Comparison of ENCODE assay signal across 23 cellular contexts in genomic region chr21:20942523-20942922, GRCh38. TPM values are rescaled to one million over a fixed set of nuclear protein-coding genes. Genes with fewer than 3 reads are reported as not detected.
A peak's percentile ranks its signal among the peaks of the same experiment; 100 is the strongest.
DNase-seq lines count a peak whose midpoint lies in the region; ATAC-seq, FAIRE-seq and TF ChIP-seq lines count a peak whose summit lies in the region.
"Had no signal": no experiment of that assay in that cellular context is flagged by ENCODE, and none has a peak within 500 bp of the region (broad histone marks: within the 10 kb centered on the region; RNA-seq: fewer than 3 reads in every experiment).

No MANE protein-coding gene starts in this region.

- DNase-seq in A549 (ENCODE audit: low read depth in 1 of 2, low spot score in 1 of 2) (no peak), dorsolateral prefrontal cortex (no peak), GM10248 (ENCODE audit: extremely low spot score) (no peak), NCI-H524 treated with DMSO at 0.1 percent for 48 hours (lab: John Stamatoyannopoulos, UW) (no peak), heart right ventricle (no peak)
- DNase-seq: 8988T; Calu3; CD8-positive, alpha-beta T cell; DMS79 treated with DMSO at 0.1 percent for 48 hours; GF-D8; GOT3; H7; HFFc6 had no signal

- POLR2A ChIA-PET in A549 (lab: Yijun Ruan, JAX): no interaction called here
- POLR2A ChIA-PET in GM10248 (lab: Yijun Ruan, JAX): no interaction called here

- intact Hi-C loops in dorsolateral prefrontal cortex (cut with DNase I) (no loop called here), heart right ventricle (cut with DNase I) (no loop called here)

- no peak overlapping the region for H3K4me3 ChIP-seq in A549
- H3K4me3 ChIP-seq in dorsolateral prefrontal cortex: no peak overlapping the region
- H3K4me3 ChIP-seq in heart right ventricle: no peak overlapping the region
- H3K4me3 ChIP-seq: BLaER1 treated with 17β-estradiol and CSF1 and Interleukin-3, amounts not matched to agents 10 nM and 100 nM; GM12878 had no signal

- no peak for ATAC-seq in A549
- ATAC-seq in heart right ventricle: no peak
- ATAC-seq: CD8-positive, alpha-beta T cell; GM12878; HCT116 had no signal

- no peak overlapping the region for H3K4me2 ChIP-seq in A549
- H3K4me2 ChIP-seq: BLaER1 treated with 17β-estradiol and CSF1 and Interleukin-3, amounts not matched to agents 10 nM and 100 nM had no signal

- no peak for TF ChIP-seq CTCF in A549 (IDR thresholded peaks at IDR 0.05)
- TF ChIP-seq CTCF in dorsolateral prefrontal cortex (IDR thresholded peaks at IDR 0.05 in 54 of 56, conservative IDR thresholded peaks at IDR 0.05 in 2 of 56; ENCODE audit: low read depth in 1 of 56, partially characterized antibody in 56 of 56): no peak
- TF ChIP-seq CTCF in GM10248 (IDR thresholded peaks at IDR 0.05; ENCODE audit: control extremely low read depth, extremely low read depth, low read depth, missing control alignments): no peak
- TF ChIP-seq CTCF in heart right ventricle (IDR thresholded peaks at IDR 0.05): no peak

- H3K27me3 ChIP-seq in dorsolateral prefrontal cortex: no peaks in the 10 kb centered on the region
- no peaks in the 10 kb centered on the region for H3K27me3 ChIP-seq in heart right ventricle
- H3K27me3 ChIP-seq: BLaER1 treated with 17β-estradiol and CSF1 and Interleukin-3, amounts not matched to agents 10 nM and 100 nM had no signal

- CTCF ChIA-PET in A549 (lab: Yijun Ruan, JAX): no interaction called here
- CTCF ChIA-PET in GM10248 (lab: Yijun Ruan, JAX): no interaction called here

- H3K4me1 ChIP-seq in A549: no peaks in the 10 kb centered on the region
- H3K4me1 ChIP-seq in heart right ventricle: no peaks in the 10 kb centered on the region
- H3K4me1 ChIP-seq: BLaER1 treated with 17β-estradiol and CSF1 and Interleukin-3, amounts not matched to agents 10 nM and 100 nM had no signal

- TF ChIP-seq RAD21 in A549 (conservative IDR thresholded peaks at IDR 0.05 in 1 of 2, IDR thresholded peaks at IDR 0.05 in 1 of 2): no peak

- no peak for TF ChIP-seq POLR2A in A549 (IDR thresholded peaks at IDR 0.05; ENCODE audit: low read length)

- FAIRE-seq in A549 (lab: Jason Lieb, UNC): no peak
- FAIRE-seq: GM12878, GM19239 had no signal

- 0% methylated on average over 1 of the region's 1 CpG for WGBS in A549 (ENCODE audit: missing lambda C conversion rate)
- WGBS in heart right ventricle, 2 donors: 73 to 75% methylated on average over 1 of the region's 1 CpG

- H3K36me3 ChIP-seq in heart right ventricle: no peaks in the 10 kb centered on the region
- H3K36me3 ChIP-seq: BLaER1 treated with 17β-estradiol and CSF1 and Interleukin-3, amounts not matched to agents 10 nM and 100 nM had no signal

- H3K27ac ChIP-seq in A549: no peak overlapping the region
- peak overlapping the region; percentile 85 for H3K27ac ChIP-seq in angular gyrus (ENCODE audit: low read depth, low read length)
- peak overlapping the region in 58 of 59 donors; percentile 12 to 91 (median 78) for H3K27ac ChIP-seq in dorsolateral prefrontal cortex
- peak overlapping the region; percentile 87 for H3K27ac ChIP-seq in temporal lobe (ENCODE audit: low read depth, low read length)
- H3K27ac ChIP-seq in heart right ventricle: no peak overlapping the region
- H3K27ac ChIP-seq: BLaER1 treated with 17β-estradiol and CSF1 and Interleukin-3, amounts not matched to agents 10 nM and 100 nM; HL-60 had no signal

- H3K9me3 ChIP-seq in A549 (no peaks in the 10 kb centered on the region), heart right ventricle (peaks cover 0 to 4% (median 0%) of the 10 kb centered on the region in 11 donors)
- H3K9me3 ChIP-seq: BLaER1 treated with 17β-estradiol and CSF1 and Interleukin-3, amounts not matched to agents 10 nM and 100 nM had no signal

- TF ChIP-seq EP300 in A549 (IDR thresholded peaks at IDR 0.05): no peak

TF ChIP-seq in A549, 52 proteins besides CTCF, POLR2A, EP300 and RAD21:
- TF ChIP-seq ATOH8 (CRISPR knock-in tag; IDR thresholded peaks at IDR 0.05; ENCODE audit: low read depth) (no peak), MAFK (IDR thresholded peaks at IDR 0.05; ENCODE audit: partially characterized antibody) (peak; percentile 35)

RNA-seq across cellular contexts. Expression of gene NCAM2, which starts 55.7 kb away (rescaled TPM):
- polyA plus RNA-seq in A549 (2011; rRNA removed) (not detected in 2 replicates), A549 (2017; fragmentation: RNase III; extraction: RNeasy Plus Mini Kit Qiagen cat#74134 plus additional on column Dnase treatment) (not detected in 3 replicates), heart right ventricle (under 1 TPM; 0.25 to 0.59 TPM)
- not detected in 2 replicates for polyA plus RNA-seq in A549 (2012; cell fraction: cytosol; rRNA removed)
- not detected in 2 replicates for polyA plus RNA-seq in A549 (2012; cell fraction: nucleus; rRNA removed)
- polyA minus RNA-seq in A549 (2011; rRNA and poly(A)+ RNA removed): not detected in 2 replicates
- total RNA-seq in dorsolateral prefrontal cortex (100 to 1,000 TPM; 102 to 293 (median 180) TPM), temporal lobe (35.9 TPM), heart right ventricle (1 to 10 TPM; 1.7 to 8.9 (median 3.6) TPM)
- total RNA-seq: B cell; Calu3; CD8-positive, alpha-beta T cell; HT1080 had no signal
- polyA plus RNA-seq: IgD-negative memory B cell had no signal

Comparison
In these comparisons a context has a peak if more than half of its experiments do, and no peak if none do; other contexts are left out.
1. H3K27ac ChIP-seq: peak in angular gyrus (single experiment), dorsolateral prefrontal cortex (58 of 59) and temporal lobe (single experiment); none in A549 (0 of 2) and heart right ventricle (0 of 10).